ENCODE assay signal across 16 cellular contexts in genomic region chr16:6193718-6194117, GRCh38.
A peak's percentile ranks its signal among the peaks of the same experiment; 100 is the strongest.
DNase-seq lines count a peak whose midpoint lies in the region; ATAC-seq, FAIRE-seq and TF ChIP-seq lines count a peak whose summit lies in the region.
"Had no signal": no experiment of that assay in that cellular context is flagged by ENCODE, and none has a peak within 500 bp of the region (broad histone marks: within the 10 kb centered on the region; RNA-seq: fewer than 3 reads in every experiment).

No MANE protein-coding gene starts in this region.

- DNase-seq in A673 (ENCODE audit: low spot score): peak; percentile 33
- DNase-seq in Karpas-422: peak; percentile 47
- peak; percentile 14 for DNase-seq in astrocyte (ENCODE audit: low read depth)
- peak; percentile 71 for DNase-seq in iPS-NIHi11 (ENCODE audit: low spot score)
- no peak for DNase-seq in CD4-positive, alpha-beta T cell
- no peak for DNase-seq in frontal cortex (ENCODE audit: low spot score in 2 of 2)
- no peak for DNase-seq in NCI-H1417 treated with DMSO at 0.1 percent for 48 hours (lab: John Stamatoyannopoulos, UW)
- DNase-seq in epidermal melanocyte (ENCODE audit: insufficient read length, low spot score): no peak
- DNase-seq: activated CD4-positive, alpha-beta T cell treated with anti-CD3 and anti-CD28 coated beads for 48 hours; activated T-cell treated with anti-CD3 and anti-CD28 coated beads, Interleukin-2, amount 50 U/mL, for 72 hours; adrenal gland; foreskin fibroblast; kidney; right cardiac atrium; stimulated activated naive B cell treated with anti-CD40 and anti-IgM and Interleukin-4, amounts not matched to agents 10 μg/mL and 1 μg/mL and 100 μg/mL, for 72 hours; T-cell had no signal

- H3K4me2 ChIP-seq in Karpas-422 (ENCODE audit: low read depth, low read length, poor library complexity, severe bottlenecking) (no peak overlapping the region), astrocyte (ENCODE audit: low read length) (no peak overlapping the region)

- ATAC-seq in CD4-positive, alpha-beta T cell (ENCODE audit: poor library complexity): no peak
- ATAC-seq: activated T-cell treated with anti-CD3 and anti-CD28 coated beads, Interleukin-2, amount 50 U/mL, for 72 hours; right cardiac atrium; stimulated activated naive B cell treated with anti-CD40 and anti-IgM and Interleukin-4, amounts not matched to agents 10 μg/mL and 1 μg/mL and 100 μg/mL, for 72 hours; T-cell had no signal

- no peaks in the 10 kb centered on the region for H3K9me2 ChIP-seq in Karpas-422 (replicated peaks; ENCODE audit: insufficient read depth, low read length)

- H3K9ac ChIP-seq in Karpas-422 (ENCODE audit: low read length): no peak overlapping the region
- no peak overlapping the region for H3K9ac ChIP-seq in astrocyte (ENCODE audit: low read length)

- no peak overlapping the region for H3K4me3 ChIP-seq in A673 (ENCODE audit: low read depth, low read length, poor library complexity, severe bottlenecking)
- H3K4me3 ChIP-seq in Karpas-422 (ENCODE audit: low read length): no peak overlapping the region
- H3K4me3 ChIP-seq in astrocyte (ENCODE audit: insufficient read depth, low read depth, low read length): no peak overlapping the region
- H3K4me3 ChIP-seq: adrenal gland had no signal

- no peaks in the 10 kb centered on the region for H4K20me1 ChIP-seq in Karpas-422 (ENCODE audit: insufficient read depth, low read depth, low read length)
- H4K20me1 ChIP-seq in astrocyte (ENCODE audit: insufficient read depth, low read length): no peaks in the 10 kb centered on the region

- peaks cover 2% of the 10 kb centered on the region for H3K27me3 Mint-ChIP-seq in astrocyte (ENCODE audit: low read depth, unreplicated experiment)
- no peaks in the 10 kb centered on the region for H3K27me3 Mint-ChIP-seq in CD4-positive, alpha-beta T cell
- H3K27me3 Mint-ChIP-seq: stimulated activated naive B cell treated with anti-CD40 and anti-IgM and Interleukin-4, amounts not matched to agents 10 μg/mL and 1 μg/mL and 100 μg/mL, for 72 hours; T-cell had no signal

- FAIRE-seq in astrocyte (lab: Jason Lieb, UNC) (no peak), frontal cortex (lab: Jason Lieb, UNC) (no peak)
- FAIRE-seq: kidney had no signal

- H3K4me3 Mint-ChIP-seq in astrocyte (ENCODE audit: unreplicated experiment): no peak overlapping the region
- no peak overlapping the region for H3K4me3 Mint-ChIP-seq in CD4-positive, alpha-beta T cell
- H3K4me3 Mint-ChIP-seq: activated T-cell treated with anti-CD3 and anti-CD28 coated beads, Interleukin-2, amount 50 U/mL, for 72 hours; stimulated activated naive B cell treated with anti-CD40 and anti-IgM and Interleukin-4, amounts not matched to agents 10 μg/mL and 1 μg/mL and 100 μg/mL, for 72 hours; T-cell had no signal

- no peak overlapping the region for H3K27ac Mint-ChIP-seq in astrocyte (ENCODE audit: unreplicated experiment)
- no peak overlapping the region for H3K27ac Mint-ChIP-seq in CD4-positive, alpha-beta T cell
- H3K27ac Mint-ChIP-seq: activated T-cell treated with anti-CD3 and anti-CD28 coated beads, Interleukin-2, amount 50 U/mL, for 72 hours; stimulated activated naive B cell treated with anti-CD40 and anti-IgM and Interleukin-4, amounts not matched to agents 10 μg/mL and 1 μg/mL and 100 μg/mL, for 72 hours; T-cell had no signal

- peaks cover 6% of the 10 kb centered on the region for H3K9me3 ChIP-seq in A673 (ENCODE audit: low read depth, low read length, poor library complexity, severe bottlenecking)
- peaks cover 8% of the 10 kb centered on the region for H3K9me3 ChIP-seq in Karpas-422 (ENCODE audit: low read length)
- H3K9me3 ChIP-seq in astrocyte (ENCODE audit: insufficient read depth, low read depth, low read length): no peaks in the 10 kb centered on the region
- no peaks in the 10 kb centered on the region for H3K9me3 ChIP-seq in CD4-positive, alpha-beta T cell (ENCODE audit: control insufficient read depth, low read length)
- H3K9me3 ChIP-seq: adrenal gland had no signal

- CTCF ChIA-PET in A673 (lab: Charles Lee): no interaction called here
- CTCF ChIA-PET in CD4-positive, alpha-beta T cell (lab: Charles Lee): no interaction called here

- H2AFZ ChIP-seq in Karpas-422 (ENCODE audit: low read length): no peak overlapping the region
- no peak overlapping the region for H2AFZ ChIP-seq in astrocyte (ENCODE audit: low read depth, low read length)

- H3K36me3 ChIP-seq in A673 (ENCODE audit: insufficient read depth, low read length, poor library complexity, severe bottlenecking): no peaks in the 10 kb centered on the region
- H3K36me3 ChIP-seq in Karpas-422 (ENCODE audit: insufficient read depth, low read length): no peaks in the 10 kb centered on the region
- H3K36me3 ChIP-seq in astrocyte (ENCODE audit: insufficient read depth, low read length): no peaks in the 10 kb centered on the region
- H3K36me3 ChIP-seq: adrenal gland had no signal

- intact Hi-C loops in A673 (cut with micrococcal nuclease; ENCODE audit: unreplicated experiment): no loop called here
- intact Hi-C loops in CD4-positive, alpha-beta T cell (cut with DNase I, micrococcal nuclease): no loop called here

- H3K36me3 Mint-ChIP-seq in astrocyte (ENCODE audit: low read depth, unreplicated experiment): no peaks in the 10 kb centered on the region
- H3K36me3 Mint-ChIP-seq in CD4-positive, alpha-beta T cell (ENCODE audit: low read depth): no peaks in the 10 kb centered on the region
- H3K36me3 Mint-ChIP-seq: stimulated activated naive B cell treated with anti-CD40 and anti-IgM and Interleukin-4, amounts not matched to agents 10 μg/mL and 1 μg/mL and 100 μg/mL, for 72 hours; T-cell had no signal

- TF ChIP-seq CTCF in A673 (conservative IDR thresholded peaks at IDR 0.05; ENCODE audit: low read depth, low read length) (no peak), astrocyte (IDR thresholded peaks at IDR 0.05; ENCODE audit: insufficient read depth, low read depth, low read length) (no peak)
- TF ChIP-seq CTCF in CD4-positive, alpha-beta T cell (IDR thresholded peaks at IDR 0.05): no peak

- no peak overlapping the region for H3K27ac ChIP-seq in A673 (ENCODE audit: low read depth, low read length, poor library complexity, severe bottlenecking)
- H3K27ac ChIP-seq in Karpas-422 (ENCODE audit: low read length): no peak overlapping the region
- no peak overlapping the region for H3K27ac ChIP-seq in astrocyte (ENCODE audit: low read depth, low read length)
- no peak overlapping the region for H3K27ac ChIP-seq in CD4-positive, alpha-beta T cell (ENCODE audit: low read depth, low read length)
- H3K27ac ChIP-seq: adrenal gland had no signal

- peaks cover 2% of the 10 kb centered on the region for H3K9me3 Mint-ChIP-seq in astrocyte (ENCODE audit: unreplicated experiment)
- peaks cover 14% of the 10 kb centered on the region for H3K9me3 Mint-ChIP-seq in CD4-positive, alpha-beta T cell

- POLR2A ChIA-PET in A673 (lab: Charles Lee; ENCODE audit: low non-redundant PET): no interaction called here
- POLR2A ChIA-PET in CD4-positive, alpha-beta T cell (lab: Charles Lee): no interaction called here

- H3K27me3 ChIP-seq in A673 (replicated peaks; ENCODE audit: insufficient read depth, low read depth, low read length, poor library complexity) (no peaks in the 10 kb centered on the region), Karpas-422 (ENCODE audit: low read length) (no peaks in the 10 kb centered on the region), astrocyte (ENCODE audit: insufficient read depth, low read length) (no peaks in the 10 kb centered on the region)
- no peaks in the 10 kb centered on the region for H3K27me3 ChIP-seq in CD4-positive, alpha-beta T cell (ENCODE audit: control insufficient read depth, insufficient read depth, low read length)
- H3K27me3 ChIP-seq: adrenal gland had no signal

- peaks cover 8% of the 10 kb centered on the region for H3K4me1 Mint-ChIP-seq in astrocyte (ENCODE audit: low read depth, unreplicated experiment)
- no peaks in the 10 kb centered on the region for H3K4me1 Mint-ChIP-seq in CD4-positive, alpha-beta T cell (ENCODE audit: low read depth)
- H3K4me1 Mint-ChIP-seq: stimulated activated naive B cell treated with anti-CD40 and anti-IgM and Interleukin-4, amounts not matched to agents 10 μg/mL and 1 μg/mL and 100 μg/mL, for 72 hours; T-cell had no signal

- H3K4me1 ChIP-seq in A673 (ENCODE audit: insufficient read depth, low read length, poor library complexity, severe bottlenecking): no peaks in the 10 kb centered on the region
- H3K4me1 ChIP-seq in Karpas-422 (ENCODE audit: low read length): no peaks in the 10 kb centered on the region
- no peaks in the 10 kb centered on the region for H3K4me1 ChIP-seq in astrocyte (ENCODE audit: insufficient read depth, low read length)
- H3K4me1 ChIP-seq: adrenal gland had no signal

- H3K79me2 ChIP-seq in Karpas-422 (ENCODE audit: low read length) (no peaks in the 10 kb centered on the region), astrocyte (ENCODE audit: insufficient read depth, low read length) (no peaks in the 10 kb centered on the region)

- BruUV-seq in A673 (replicated peaks; lab: Mats Ljungman, UMichigan): no TSS peak

Comparison
In these comparisons a context has a peak if more than half of its experiments do, and no peak if none do; other contexts are left out.
1. DNase-seq: peak in A673 (single experiment), Karpas-422 (single experiment), astrocyte (single experiment) and iPS-NIHi11 (single experiment); none in CD4-positive, alpha-beta T cell (0 of 10), frontal cortex (0 of 2), NCI-H1417 treated with DMSO at 0.1 percent for 48 hours (single experiment) and epidermal melanocyte (single experiment).